Comparison of ENCODE assay signal across 8 cellular contexts in genomic region chr1:159945483-159946241, GRCh38. TPM values are rescaled to one million over a fixed set of nuclear protein-coding genes. Genes with fewer than 3 reads are reported as not detected.
DNase-seq lines count a peak whose midpoint lies in the region; ATAC-seq and TF ChIP-seq lines count a peak whose summit lies in the region.

A gene with protein sequence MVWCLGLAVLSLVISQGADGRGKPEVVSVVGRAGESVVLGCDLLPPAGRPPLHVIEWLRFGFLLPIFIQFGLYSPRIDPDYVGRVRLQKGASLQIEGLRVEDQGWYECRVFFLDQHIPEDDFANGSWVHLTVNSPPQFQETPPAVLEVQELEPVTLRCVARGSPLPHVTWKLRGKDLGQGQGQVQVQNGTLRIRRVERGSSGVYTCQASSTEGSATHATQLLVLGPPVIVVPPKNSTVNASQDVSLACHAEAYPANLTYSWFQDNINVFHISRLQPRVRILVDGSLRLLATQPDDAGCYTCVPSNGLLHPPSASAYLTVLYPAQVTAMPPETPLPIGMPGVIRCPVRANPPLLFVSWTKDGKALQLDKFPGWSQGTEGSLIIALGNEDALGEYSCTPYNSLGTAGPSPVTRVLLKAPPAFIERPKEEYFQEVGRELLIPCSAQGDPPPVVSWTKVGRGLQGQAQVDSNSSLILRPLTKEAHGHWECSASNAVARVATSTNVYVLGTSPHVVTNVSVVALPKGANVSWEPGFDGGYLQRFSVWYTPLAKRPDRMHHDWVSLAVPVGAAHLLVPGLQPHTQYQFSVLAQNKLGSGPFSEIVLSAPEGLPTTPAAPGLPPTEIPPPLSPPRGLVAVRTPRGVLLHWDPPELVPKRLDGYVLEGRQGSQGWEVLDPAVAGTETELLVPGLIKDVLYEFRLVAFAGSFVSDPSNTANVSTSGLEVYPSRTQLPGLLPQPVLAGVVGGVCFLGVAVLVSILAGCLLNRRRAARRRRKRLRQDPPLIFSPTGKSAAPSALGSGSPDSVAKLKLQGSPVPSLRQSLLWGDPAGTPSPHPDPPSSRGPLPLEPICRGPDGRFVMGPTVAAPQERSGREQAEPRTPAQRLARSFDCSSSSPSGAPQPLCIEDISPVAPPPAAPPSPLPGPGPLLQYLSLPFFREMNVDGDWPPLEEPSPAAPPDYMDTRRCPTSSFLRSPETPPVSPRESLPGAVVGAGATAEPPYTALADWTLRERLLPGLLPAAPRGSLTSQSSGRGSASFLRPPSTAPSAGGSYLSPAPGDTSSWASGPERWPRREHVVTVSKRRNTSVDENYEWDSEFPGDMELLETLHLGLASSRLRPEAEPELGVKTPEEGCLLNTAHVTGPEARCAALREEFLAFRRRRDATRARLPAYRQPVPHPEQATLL (minus strand): TSS chr1:159945613. CDS start chr1:159943454, 2,159 bp downstream.

- peaks cover 9% of the 10 kb centered on the region for H3K4me1 Mint-ChIP-seq in activated T-cell treated with anti-CD3 and anti-CD28 coated beads, Interleukin-2, amount 50 U/mL, for 72 hours (ENCODE audit: low read depth)
- H3K4me1 Mint-ChIP-seq in naive B cell, result peaks cover 12 to 20% (median 19%) of the 10 kb centered on the region in 3 donors

- peak; percentile 11 to 37 for TF ChIP-seq CTCF in fibroblast of lung (conservative IDR thresholded peaks at IDR 0.05 in 1 of 2, IDR thresholded peaks at IDR 0.05 in 1 of 2; ENCODE audit: low read depth in 1 of 2, low read length in 2 of 2)

- no peaks in the 10 kb centered on the region for H3K4me1 ChIP-seq in fibroblast of lung (ENCODE audit: control insufficient read depth, extremely low read depth, insufficient read depth, low read length)

- peak within 1 kb of the TSS; percentile 63 to 79 for H3K4me3 Mint-ChIP-seq in activated T-cell treated with anti-CD3 and anti-CD28 coated beads, Interleukin-2, amount 50 U/mL, for 72 hours
- peak within 1 kb of the TSS; percentile 32 to 92 (median 82) for H3K4me3 Mint-ChIP-seq in naive B cell

- H3K4me3 ChIP-seq in fibroblast of lung (replicated peaks in 1 of 4; ENCODE audit: control extremely low read depth in 1 of 4, insufficient read depth in 1 of 4, low read depth in 3 of 4, low read length in 4 of 4), result peak within 1 kb of the TSS in 3 of 4 experiments; percentile 12 to 46 (median 35)

- no peaks in the 10 kb centered on the region for H3K36me3 ChIP-seq in fibroblast of lung (ENCODE audit: control insufficient read depth, insufficient read depth, low read length)

- no peaks in the 10 kb centered on the region for H3K36me3 Mint-ChIP-seq in activated T-cell treated with anti-CD3 and anti-CD28 coated beads, Interleukin-2, amount 50 U/mL, for 72 hours (ENCODE audit: insufficient read depth in 2 of 2)
- peaks cover 0 to 5% of the 10 kb centered on the region in 2 donors for H3K36me3 Mint-ChIP-seq in naive B cell

- H3K27me3 Mint-ChIP-seq in activated T-cell treated with anti-CD3 and anti-CD28 coated beads, Interleukin-2, amount 50 U/mL, for 72 hours (ENCODE audit: low read depth), result peaks cover 45% of the 10 kb centered on the region
- H3K27me3 Mint-ChIP-seq in naive B cell, result peaks cover 23 to 49% (median 41%) of the 10 kb centered on the region in 3 donors

- H3K9me3 ChIP-seq in fibroblast of lung (ENCODE audit: control insufficient read depth, insufficient read depth, low read depth, low read length), result no peaks in the 10 kb centered on the region

- H2AFZ ChIP-seq in fibroblast of lung (ENCODE audit: low read length), result no peak within 1 kb of the TSS

- peak; percentile 67 for ATAC-seq in HG03442 (IDR thresholded peaks at IDR 0.05; ENCODE audit: unreplicated experiment)
- ATAC-seq in activated T-cell treated with anti-CD3 and anti-CD28 coated beads, Interleukin-2, amount 50 U/mL, for 72 hours (replicated peaks in 1 of 2), result peak; percentile 84 to 89
- ATAC-seq in naive B cell (ENCODE audit: low read depth in 2 of 2), result peak; percentile 95
- no peak for ATAC-seq in HG03097 (IDR thresholded peaks at IDR 0.05; ENCODE audit: low FRiP score, unreplicated experiment)

- H3K4me2 ChIP-seq in fibroblast of lung (ENCODE audit: extremely low read depth, insufficient read depth, low read length), result peak within 1 kb of the TSS; percentile 39

- DNase-seq in DMS53 (lab: John Stamatoyannopoulos, UW) (peak; percentile 93), NOMO-1 (lab: John Stamatoyannopoulos, UW; ENCODE audit: unreplicated experiment in 2 of 2) (peak; percentile 23 to 36), fibroblast of lung (ENCODE audit: low read depth in 2 of 2) (peak; percentile 65 to 76), naive B cell (peak; percentile 69)
- peak; percentile 63 to 71 for DNase-seq in activated T-cell treated with anti-CD3 and anti-CD28 coated beads, Interleukin-2, amount 50 U/mL, for 72 hours
- peak; percentile 69 to 84 for DNase-seq in stimulated activated CD8-positive, alpha-beta memory T cell treated with anti-CD3 and anti-CD28 coated beads, Interleukin-7, amount 100 ng/mL, for 4 hours (ENCODE audit: low read depth in 2 of 2)

- no peak within 1 kb of the TSS for H3K9ac ChIP-seq in fibroblast of lung (ENCODE audit: insufficient read depth, low read length)

- no peak within 1 kb of the TSS for H3K27ac ChIP-seq in fibroblast of lung (ENCODE audit: insufficient read depth, low read length)

- H3K27ac Mint-ChIP-seq in activated T-cell treated with anti-CD3 and anti-CD28 coated beads, Interleukin-2, amount 50 U/mL, for 72 hours, result no peak within 1 kb of the TSS
- peak within 1 kb of the TSS in 5 of 6 donors; percentile 1 to 88 (median 52) for H3K27ac Mint-ChIP-seq in naive B cell

- no peaks in the 10 kb centered on the region for H4K20me1 ChIP-seq in fibroblast of lung (ENCODE audit: control insufficient read depth, extremely low read depth, insufficient read depth, low read length)

- no peaks in the 10 kb centered on the region for H3K9me3 Mint-ChIP-seq in activated T-cell treated with anti-CD3 and anti-CD28 coated beads, Interleukin-2, amount 50 U/mL, for 72 hours
- H3K9me3 Mint-ChIP-seq in naive B cell, result peaks cover 0 to under 1% (median 0%) of the 10 kb centered on the region in 7 donors

- H3K27me3 ChIP-seq in fibroblast of lung (ENCODE audit: control insufficient read depth, insufficient read depth, low read length), result peaks cover 32% of the 10 kb centered on the region

- H3K79me2 ChIP-seq in fibroblast of lung (ENCODE audit: control insufficient read depth, insufficient read depth, low read length), result no peaks in the 10 kb centered on the region

RNA-seq across cellular contexts. Expression of the gene that starts here (rescaled TPM):
- total RNA-seq in activated T-cell treated with anti-CD3 and anti-CD28 coated beads, Interleukin-2, amount 50 U/mL, for 72 hours, result under 1 TPM; 0.12 TPM
- under 0.01 TPM in 2 replicates for total RNA-seq in fibroblast of lung
- polyA plus RNA-seq in fibroblast of lung (not detected in 2 replicates), naive B cell (ENCODE audit: low read depth in 6 of 6) (under 1 TPM in 4 of 6 donors, not detected in 2; 0.16 to 0.97 (median 0.41) TPM)
- polyA plus RNA-seq in fibroblast of lung (2012), result not detected in 2 replicates
- not detected in 2 replicates for polyA minus RNA-seq in fibroblast of lung (ENCODE audit: low replicate concordance)

Comparison
In these comparisons a context has a peak if more than half of its experiments do, and no peak if none do; other contexts are left out.
1. Peak in DNase-seq and ATAC-seq in activated T-cell treated with anti-CD3 and anti-CD28 coated beads, Interleukin-2, amount 50 U/mL, for 72 hours; RNA of the gene not detected or under 1 TPM.
2. Peak in DNase-seq, H3K4me3 ChIP-seq and H3K4me2 ChIP-seq in fibroblast of lung; RNA of the gene not detected or under 1 TPM.
3. Peak in DNase-seq and ATAC-seq in naive B cell; RNA of the gene not detected or under 1 TPM.
4. DNase-seq: peak in every context shown above with its lines; median percentile 93 in DMS53; 76 in stimulated activated CD8-positive, alpha-beta memory T cell treated with anti-CD3 and anti-CD28 coated beads, Interleukin-7, amount 100 ng/mL, for 4 hours; 70 in fibroblast of lung; 69 in naive B cell; 67 in activated T-cell treated with anti-CD3 and anti-CD28 coated beads, Interleukin-2, amount 50 U/mL, for 72 hours; 30 in NOMO-1.